Comparison of ENCODE assay signal across 8 cellular contexts in the genomic region with DNA sequence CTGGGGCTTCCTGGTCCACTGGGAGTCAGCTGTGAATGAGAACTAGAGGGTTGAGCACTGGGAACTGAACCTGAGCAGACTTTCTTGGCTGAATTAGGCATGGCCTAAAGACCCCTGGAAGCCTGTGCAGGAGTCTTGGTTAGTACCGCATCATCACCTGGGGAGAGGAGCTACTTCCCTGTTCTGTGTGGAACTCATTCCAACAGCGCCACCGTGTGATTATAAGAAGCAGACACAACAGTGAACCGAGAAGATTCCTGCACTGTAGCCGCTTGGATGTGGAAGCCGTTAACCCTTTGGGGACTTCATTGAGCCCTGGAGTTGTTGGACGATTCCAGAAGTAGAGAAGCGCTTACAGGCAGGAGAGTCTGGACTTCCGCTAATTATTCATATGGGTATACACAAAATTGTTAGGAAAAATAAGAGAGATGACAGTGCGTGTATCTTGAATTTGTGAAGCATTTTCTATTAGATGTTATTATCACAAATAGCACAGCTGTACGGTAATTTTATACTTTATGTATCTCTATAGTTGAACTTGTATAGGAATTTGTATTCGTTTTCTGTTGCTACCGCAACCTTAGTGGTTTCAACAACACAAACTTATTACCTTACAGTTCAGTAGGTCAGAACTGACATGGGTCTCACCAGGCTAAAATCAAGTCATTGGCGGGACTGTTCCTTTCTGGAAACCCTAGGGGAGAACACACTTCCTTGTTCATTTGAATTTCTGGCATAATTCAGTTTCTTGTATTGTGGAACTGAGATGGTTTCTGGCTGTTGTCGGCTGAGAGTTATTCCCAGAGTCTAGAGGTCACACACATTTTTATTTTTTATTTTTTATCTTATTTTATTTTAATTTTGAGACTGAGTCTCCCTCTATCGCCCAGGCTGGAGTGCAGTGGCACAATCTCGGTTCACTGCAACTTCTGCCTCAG.
DNase-seq lines count a peak whose midpoint lies in the region; ATAC-seq and TF ChIP-seq lines count a peak whose summit lies in the region.

No MANE protein-coding gene starts in this region.

- H3K27me3 ChIP-seq in DOHH2 (ENCODE audit: control insufficient read depth, low read length) (no peaks in the 10 kb centered on the region), Panc1 (ENCODE audit: control insufficient read depth, insufficient read depth, low read length) (no peaks in the 10 kb centered on the region), neural progenitor cell (no peaks in the 10 kb centered on the region), thoracic aorta (replicated peaks; ENCODE audit: insufficient read depth) (no peaks in the 10 kb centered on the region)

- no peak overlapping the region for H3K4me3 ChIP-seq in DOHH2 (ENCODE audit: low read length)
- H3K4me3 ChIP-seq in Panc1 (ENCODE audit: low read depth in 2 of 2, low read length in 2 of 2), result no peak overlapping the region
- H3K4me3 ChIP-seq in fibroblast of pulmonary artery (replicated peaks; ENCODE audit: low read depth, low read length), result no peak overlapping the region
- H3K4me3 ChIP-seq in neural progenitor cell, result no peak overlapping the region
- H3K4me3 ChIP-seq in thoracic aorta, result no peak overlapping the region

- intact Hi-C loops in Panc1 (cut with micrococcal nuclease; ENCODE audit: unreplicated experiment), result no loop called here

- no peaks in the 10 kb centered on the region for H3K9me2 ChIP-seq in DOHH2 (replicated peaks; ENCODE audit: control insufficient read depth, low read length)

- peaks cover 2% of the 10 kb centered on the region for H3K36me3 Mint-ChIP-seq in activated T-cell treated with anti-CD3 and anti-CD28 coated beads, Interleukin-2, amount 50 U/mL, for 4 hours (ENCODE audit: insufficient read depth)
- H3K36me3 Mint-ChIP-seq in neural progenitor cell, result no peaks in the 10 kb centered on the region

- H3K4me2 ChIP-seq in DOHH2 (ENCODE audit: low read length) (no peak overlapping the region), neural progenitor cell (no peak overlapping the region)

- BruUV-seq in Panc1 (replicated peaks; lab: Mats Ljungman, UMichigan), result no TSS peak

- H3K27ac ChIP-seq in DOHH2 (ENCODE audit: low read depth, low read length) (no peak overlapping the region), Panc1 (ENCODE audit: low read length) (no peak overlapping the region), neural progenitor cell (no peak overlapping the region), thoracic aorta (no peak overlapping the region)

- ATAC-seq in GM21723 (IDR thresholded peaks at IDR 0.05; ENCODE audit: unreplicated experiment) (peak; percentile 100), Panc1 (peak; percentile 99), thoracic aorta (ENCODE audit: insufficient number of reproducible peaks, low FRiP score, low read depth) (peak; percentile 91)
- ATAC-seq in activated T-cell treated with anti-CD3 and anti-CD28 coated beads, Interleukin-2, amount 50 U/mL, for 4 hours, result peak; percentile 99

- H3F3A ChIP-seq in DOHH2 (ENCODE audit: control insufficient read depth, insufficient read depth) (no peaks in the 10 kb centered on the region), neural progenitor cell (ENCODE audit: low read depth) (no peaks in the 10 kb centered on the region)

- H4K20me1 ChIP-seq in DOHH2 (ENCODE audit: control insufficient read depth, insufficient read depth, low read depth, low read length), result no peaks in the 10 kb centered on the region
- H4K20me1 ChIP-seq in neural progenitor cell (ENCODE audit: low read depth), result no peaks in the 10 kb centered on the region

- H3K4me1 ChIP-seq in DOHH2 (ENCODE audit: control insufficient read depth, low read length) (no peaks in the 10 kb centered on the region), Panc1 (ENCODE audit: control insufficient read depth, insufficient read depth, low read length) (no peaks in the 10 kb centered on the region), neural progenitor cell (no peaks in the 10 kb centered on the region), thoracic aorta (ENCODE audit: control insufficient read depth in 1 of 2, low read depth in 2 of 2) (no peaks in the 10 kb centered on the region)

- H3K9me3 ChIP-seq in DOHH2 (ENCODE audit: control insufficient read depth, insufficient read depth, low read length) (no peaks in the 10 kb centered on the region), Panc1 (ENCODE audit: control insufficient read depth, insufficient read depth, low read depth, low read length) (no peaks in the 10 kb centered on the region), neural progenitor cell (ENCODE audit: low read depth) (no peaks in the 10 kb centered on the region), thoracic aorta (no peaks in the 10 kb centered on the region)

- DNase-seq in Panc1 (ENCODE audit: low read depth, low spot score) (peak; percentile 45), fibroblast of pulmonary artery (ENCODE audit: low read depth) (peak; percentile 87), neural progenitor cell (ENCODE audit: low spot score) (peak; percentile 91), thoracic aorta (ENCODE audit: low spot score) (peak; percentile 6)
- DNase-seq in activated T-cell treated with anti-CD3 and anti-CD28 coated beads, Interleukin-2, amount 50 U/mL, for 4 hours, result peak; percentile 50

- H3K79me2 ChIP-seq in DOHH2 (ENCODE audit: control insufficient read depth, low read length) (no peaks in the 10 kb centered on the region), neural progenitor cell (ENCODE audit: low read depth) (no peaks in the 10 kb centered on the region)

- TF ChIP-seq CTCF in DOHH2 (IDR thresholded peaks at IDR 0.05; ENCODE audit: low read depth, low read length, poor library complexity, severe bottlenecking) (peak; percentile 76), Panc1 (IDR thresholded peaks at IDR 0.05) (peak; percentile 75), fibroblast of pulmonary artery (IDR thresholded peaks at IDR 0.05; ENCODE audit: low read length, missing control alignments) (peak; percentile 80), neural progenitor cell (IDR thresholded peaks at IDR 0.05) (peak; percentile 84), thoracic aorta (IDR thresholded peaks at IDR 0.05) (peak; percentile 71)

- H3K4me1 Mint-ChIP-seq in activated T-cell treated with anti-CD3 and anti-CD28 coated beads, Interleukin-2, amount 50 U/mL, for 4 hours (ENCODE audit: low read depth), result peaks cover 10% of the 10 kb centered on the region
- H3K4me1 Mint-ChIP-seq in neural progenitor cell, result no peaks in the 10 kb centered on the region

- H3K36me3 ChIP-seq in DOHH2 (ENCODE audit: control insufficient read depth, low read length), result no peaks in the 10 kb centered on the region
- no peaks in the 10 kb centered on the region for H3K36me3 ChIP-seq in Panc1 (ENCODE audit: control insufficient read depth, insufficient read depth, low read length)
- no peaks in the 10 kb centered on the region for H3K36me3 ChIP-seq in neural progenitor cell
- no peaks in the 10 kb centered on the region for H3K36me3 ChIP-seq in thoracic aorta

- TF ChIP-seq EP300 in Ishikawa (IDR thresholded peaks at IDR 0.05; ENCODE audit: borderline replicate concordance), result no peak

- CTCF ChIA-PET in Panc1 (lab: Charles Lee), result interaction anchor here (0.5 to 1.0 kb wide), 6 partner anchors 11 to 602 kb away, joined by 3 to 11 read pairs (median 4); no protein-coding TSS in a partner anchor

- peak; percentile 97 for TF ChIP-seq RAD21 in Ishikawa (IDR thresholded peaks at IDR 0.05; ENCODE audit: low read depth)

- POLR2A ChIA-PET in Panc1 (lab: Charles Lee), result no interaction called here

- no peak overlapping the region for H3K27ac Mint-ChIP-seq in neural progenitor cell

- no peaks in the 10 kb centered on the region for H3K9me3 Mint-ChIP-seq in activated T-cell treated with anti-CD3 and anti-CD28 coated beads, Interleukin-2, amount 50 U/mL, for 4 hours
- no peaks in the 10 kb centered on the region for H3K9me3 Mint-ChIP-seq in neural progenitor cell

- H2AFZ ChIP-seq in neural progenitor cell (replicated peaks), result peak overlapping the region; percentile 74

- H3K4me3 Mint-ChIP-seq in activated T-cell treated with anti-CD3 and anti-CD28 coated beads, Interleukin-2, amount 50 U/mL, for 4 hours, result no peak overlapping the region
- no peak overlapping the region for H3K4me3 Mint-ChIP-seq in neural progenitor cell

- in situ Hi-C loops in Panc1 (cut with HindIII; ENCODE audit: low pct_unique_long_range_greater_than_20kb, low sequenced_read_pairs), result no loop called here

- H3K9ac ChIP-seq in neural progenitor cell, result no peak overlapping the region

- H3K27me3 Mint-ChIP-seq in activated T-cell treated with anti-CD3 and anti-CD28 coated beads, Interleukin-2, amount 50 U/mL, for 4 hours (ENCODE audit: low read depth), result no peaks in the 10 kb centered on the region
- no peaks in the 10 kb centered on the region for H3K27me3 Mint-ChIP-seq in neural progenitor cell (ENCODE audit: insufficient read depth, low read depth)

TF ChIP-seq in Ishikawa, 13 proteins besides CTCF, POLR2A, EP300 and RAD21 (continues in another document):
- TF ChIP-seq FOXM1 (IDR thresholded peaks at IDR 0.05; ENCODE audit: borderline replicate concordance, low read depth), result no peak
- TF ChIP-seq TCF12 (IDR thresholded peaks at IDR 0.05; ENCODE audit: low read depth), result no peak
- TF ChIP-seq, protein P1, sequence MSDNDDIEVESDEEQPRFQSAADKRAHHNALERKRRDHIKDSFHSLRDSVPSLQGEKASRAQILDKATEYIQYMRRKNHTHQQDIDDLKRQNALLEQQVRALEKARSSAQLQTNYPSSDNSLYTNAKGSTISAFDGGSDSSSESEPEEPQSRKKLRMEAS (IDR thresholded peaks at IDR 0.05), result no peak
- peak; percentile 30; the same call in 1 of the 2 replicates for TF ChIP-seq TEAD4 (IDR thresholded peaks at IDR 0.05)
- TF ChIP-seq YY1 (IDR thresholded peaks at IDR 0.05; ENCODE audit: low read depth), result no peak

Comparison
In these comparisons a context has a peak if more than half of its experiments do, and no peak if none do; other contexts are left out.
1. DNase-seq: peak in every context shown above with its lines; median percentile 91 in neural progenitor cell; 87 in fibroblast of pulmonary artery; 50 in activated T-cell treated with anti-CD3 and anti-CD28 coated beads, Interleukin-2, amount 50 U/mL, for 4 hours; 45 in Panc1; 6 in thoracic aorta.